Comparison of ENCODE assay signal across 9 cellular contexts in the genomic region with DNA sequence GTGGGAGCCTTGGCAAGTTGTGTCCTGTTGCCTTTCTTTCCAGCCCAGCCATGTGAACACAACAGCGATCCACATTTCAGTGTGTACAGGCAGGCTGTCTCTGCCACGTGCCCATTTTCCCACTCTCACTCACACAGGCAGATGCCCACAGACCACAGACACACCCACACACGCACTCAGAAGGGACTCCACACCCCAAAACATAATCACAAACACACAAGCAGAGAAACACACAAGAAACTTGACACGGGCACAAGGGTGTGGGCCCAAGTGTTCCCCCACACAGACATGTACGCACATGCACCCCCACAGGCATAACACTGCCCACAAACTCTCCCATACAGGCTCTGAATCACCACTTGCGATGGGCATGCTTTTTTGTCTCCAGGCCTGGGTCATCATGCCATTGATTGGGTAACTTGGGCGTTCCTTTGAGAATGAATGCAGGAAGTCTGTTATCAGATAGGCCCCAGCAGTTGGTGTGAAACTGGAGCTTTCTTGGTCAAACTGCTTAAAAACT.
DNase-seq lines count a peak whose midpoint lies in the region; ATAC-seq and TF ChIP-seq lines count a peak whose summit lies in the region.
"Had no signal": no experiment of that assay in that cellular context is flagged by ENCODE, and none has a peak within 500 bp of the region (broad histone marks: within the 10 kb centered on the region; RNA-seq: fewer than 3 reads in every experiment).

No MANE protein-coding gene starts in this region.

- no peaks in the 10 kb centered on the region for H3K9me3 ChIP-seq in BLaER1 treated with 17β-estradiol and CSF1 and Interleukin-3, amounts not matched to agents 10 nM and 100 nM (replicated peaks in 1 of 11)
- no peaks in the 10 kb centered on the region for H3K9me3 ChIP-seq in heart right ventricle
- peaks cover 0 to 5% (median 0%) of the 10 kb centered on the region in 5 donors for H3K9me3 ChIP-seq in subcutaneous abdominal adipose tissue (ENCODE audit: control insufficient read depth in 5 of 5, low read length in 5 of 5)
- H3K9me3 ChIP-seq in BE2C = no peaks in the 10 kb centered on the region

- peak overlapping the region in 4 of 10 experiments; percentile 20 to 50 (median 40); a peak in 2 of 20 replicates for H3K4me3 ChIP-seq in BLaER1 treated with 17β-estradiol and CSF1 and Interleukin-3, amounts not matched to agents 10 nM and 100 nM
- H3K4me3 ChIP-seq in heart right ventricle = peak overlapping the region in 2 of 10 donors; percentile 24 to 29
- peak overlapping the region in 2 of 5 donors; percentile 1 to 13 for H3K4me3 ChIP-seq in subcutaneous abdominal adipose tissue (ENCODE audit: low read depth in 1 of 5, low read length in 5 of 5)
- H3K4me3 ChIP-seq in BE2C (ENCODE audit: low read depth, low read length) = no peak overlapping the region
- H3K4me3 ChIP-seq: cardiac muscle cell had no signal

- peaks cover 0 to 15% (median 6%) of the 10 kb centered on the region in 11 experiments; a peak in 9 of 22 replicates for H3K27me3 ChIP-seq in BLaER1 treated with 17β-estradiol and CSF1 and Interleukin-3, amounts not matched to agents 10 nM and 100 nM
- H3K27me3 ChIP-seq in heart right ventricle = peaks cover 0 to 64% (median 0%) of the 10 kb centered on the region in 7 donors
- peaks cover 0 to 22% (median 9%) of the 10 kb centered on the region in 5 donors for H3K27me3 ChIP-seq in subcutaneous abdominal adipose tissue (ENCODE audit: control insufficient read depth in 5 of 5, insufficient read depth in 4 of 5, low read length in 5 of 5)
- H3K27me3 ChIP-seq in BE2C = no peaks in the 10 kb centered on the region
- H3K27me3 ChIP-seq: cardiac muscle cell had no signal

- H3K4me1 ChIP-seq in BLaER1 treated with 17β-estradiol and CSF1 and Interleukin-3, amounts not matched to agents 10 nM and 100 nM = peaks cover 28 to 46% (median 31%) of the 10 kb centered on the region in 10 experiments
- H3K4me1 ChIP-seq in heart right ventricle = peaks cover 0 to 22% (median 6%) of the 10 kb centered on the region in 9 donors
- peaks cover 0 to 14% (median 12%) of the 10 kb centered on the region in 5 donors for H3K4me1 ChIP-seq in subcutaneous abdominal adipose tissue (ENCODE audit: control insufficient read depth in 5 of 5, insufficient read depth in 5 of 5, low read length in 5 of 5)
- no peaks in the 10 kb centered on the region for H3K4me1 ChIP-seq in BE2C

- peak; percentile 45 for ATAC-seq in GM21717 (IDR thresholded peaks at IDR 0.05; ENCODE audit: unreplicated experiment)
- peak in 6 of 8 donors; percentile 38 to 89 (median 67) for ATAC-seq in heart right ventricle

- no peak for TF ChIP-seq CTCF in heart right ventricle (IDR thresholded peaks at IDR 0.05)
- TF ChIP-seq CTCF in BE2C (IDR thresholded peaks at IDR 0.05; ENCODE audit: low read depth, low read length) = no peak

- peak; percentile 83 for DNase-seq in MV-4-11 (lab: John Stamatoyannopoulos, UW)
- peak; percentile 62 to 69 for DNase-seq in activated T-cell treated with anti-CD3 and anti-CD28 coated beads, Interleukin-2, amount 50 U/mL, for 48 hours
- DNase-seq in heart right ventricle = no peak
- no peak for DNase-seq in SK-N-DZ (ENCODE audit: low spot score)
- no peak for DNase-seq in BE2C

- intact Hi-C loops in heart right ventricle (cut with DNase I) = no loop called here

- H4K20me1 ChIP-seq in BLaER1 treated with 17β-estradiol and CSF1 and Interleukin-3, amounts not matched to agents 10 nM and 100 nM = peaks cover 0 to 19% (median 10%) of the 10 kb centered on the region in 11 experiments; a peak in 7 of 22 replicates

- H3K27ac ChIP-seq in BLaER1 treated with 17β-estradiol and CSF1 and Interleukin-3, amounts not matched to agents 10 nM and 100 nM = peak overlapping the region in 9 of 11 experiments; percentile 7 to 64 (median 40); a peak in 15 of 22 replicates
- peak overlapping the region in 8 of 10 donors; percentile 6 to 76 (median 49) for H3K27ac ChIP-seq in heart right ventricle
- H3K27ac ChIP-seq in subcutaneous abdominal adipose tissue (ENCODE audit: low read depth, low read length) = peak overlapping the region; percentile 46
- H3K27ac ChIP-seq: cardiac muscle cell had no signal

- peak overlapping the region; percentile 72 to 91 (median 80) for H3K4me2 ChIP-seq in BLaER1 treated with 17β-estradiol and CSF1 and Interleukin-3, amounts not matched to agents 10 nM and 100 nM

- peak overlapping the region in 7 of 11 experiments; percentile 9 to 64 (median 48); a peak in 4 of 22 replicates for H3K9ac ChIP-seq in BLaER1 treated with 17β-estradiol and CSF1 and Interleukin-3, amounts not matched to agents 10 nM and 100 nM
- no peak overlapping the region for H3K9ac ChIP-seq in subcutaneous abdominal adipose tissue (ENCODE audit: low read length in 5 of 5)

- H3K36me3 ChIP-seq in BLaER1 treated with 17β-estradiol and CSF1 and Interleukin-3, amounts not matched to agents 10 nM and 100 nM = peaks cover 0 to 6% (median 0%) of the 10 kb centered on the region in 11 experiments; a peak in 1 of 22 replicates
- H3K36me3 ChIP-seq in heart right ventricle (peaks cover 0 to 14% (median 0%) of the 10 kb centered on the region in 9 donors), subcutaneous abdominal adipose tissue (ENCODE audit: control insufficient read depth in 5 of 5, insufficient read depth in 5 of 5, low read length in 5 of 5) (no peaks in the 10 kb centered on the region), BE2C (no peaks in the 10 kb centered on the region)
- H3K36me3 ChIP-seq: cardiac muscle cell had no signal

- WGBS in heart right ventricle, 2 donors = 52 to 61% methylated on average over 6 to 7 of the region's 7 CpGs

Comparison
In these comparisons a context has a peak if more than half of its experiments do, and no peak if none do; other contexts are left out.
1. H3K9ac ChIP-seq: peak in BLaER1 treated with 17β-estradiol and CSF1 and Interleukin-3, amounts not matched to agents 10 nM and 100 nM (7 of 11); none in subcutaneous abdominal adipose tissue (0 of 5).
2. DNase-seq: peak in MV-4-11 (single experiment) and activated T-cell treated with anti-CD3 and anti-CD28 coated beads, Interleukin-2, amount 50 U/mL, for 48 hours (2 of 2); none in heart right ventricle (0 of 2), SK-N-DZ (single experiment) and BE2C (single experiment).
3. Peak in every context shown above with its lines, with median percentiles within 50 percentile points of each other: H3K27ac ChIP-seq.